In the genomic region with DNA sequence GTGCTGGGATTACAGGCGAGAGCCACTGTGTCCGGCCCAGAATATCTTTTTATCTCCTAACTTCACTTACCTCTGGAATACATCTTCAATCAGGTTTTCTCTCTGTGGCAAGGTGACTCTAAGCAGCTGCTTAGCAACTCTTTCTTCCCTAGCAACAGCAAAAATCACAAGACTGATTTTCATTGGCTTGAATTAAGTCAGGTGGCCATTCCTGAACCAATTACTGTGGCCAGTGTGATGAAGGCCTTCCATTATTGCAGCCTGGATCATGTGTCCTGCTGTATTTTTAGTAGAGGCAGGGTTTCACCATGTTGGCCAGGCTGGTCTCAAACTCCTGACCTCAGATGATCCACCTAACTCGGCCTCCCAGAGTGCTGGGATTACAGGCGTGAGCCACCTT, we compare ENCODE assay signal across 8 cellular contexts. TPM values are rescaled to one million over a fixed set of nuclear protein-coding genes. Genes with fewer than 3 reads are reported as not detected.
DNase-seq lines count a peak whose midpoint lies in the region; ATAC-seq and TF ChIP-seq lines count a peak whose summit lies in the region.

No MANE protein-coding gene starts in this region.

- no peak overlapping the region for H3K4me3 ChIP-seq in fibroblast of pulmonary artery (replicated peaks; ENCODE audit: low read depth, low read length)

- no peak for TF ChIP-seq CTCF in fibroblast of pulmonary artery (IDR thresholded peaks at IDR 0.05; ENCODE audit: low read length, missing control alignments)

- no peak for ATAC-seq in GM21529 (IDR thresholded peaks at IDR 0.05; ENCODE audit: unreplicated experiment)
- ATAC-seq in HG03175 (IDR thresholded peaks at IDR 0.05; ENCODE audit: unreplicated experiment), result no peak
- no peak for ATAC-seq in HG03097 (IDR thresholded peaks at IDR 0.05; ENCODE audit: low FRiP score, unreplicated experiment)
- ATAC-seq in HG03139 (IDR thresholded peaks at IDR 0.05; ENCODE audit: unreplicated experiment), result no peak

- DNase-seq in DMS114 treated with DMSO at 0.1 percent for 48 hours (lab: John Stamatoyannopoulos, UW; ENCODE audit: unreplicated experiment) (peak; percentile 67), HT-29 (ENCODE audit: low spot score) (peak; percentile 79), RPMI8226 (peak; percentile 67), fibroblast of pulmonary artery (ENCODE audit: low read depth) (peak; percentile 78)

RNA-seq across cellular contexts. Expression of a gene that starts 9.0 kb away (rescaled TPM):
- total RNA-seq in HT-29 (2014; rRNA removed; shearing (Covaris generic)), result 42.1 and 56.7 TPM in 2 replicates

RNA-seq across cellular contexts. Expression of a gene that starts 15.5 kb away (rescaled TPM):
- 128 and 142 TPM in 2 replicates for total RNA-seq in HT-29 (2014; rRNA removed; shearing (Covaris generic))
